ENCODE assay signal across 20 cellular contexts in genomic region chr1:42000781-42001180, GRCh38.
A peak's percentile ranks its signal among the peaks of the same experiment; 100 is the strongest.
DNase-seq lines count a peak whose midpoint lies in the region; ATAC-seq, FAIRE-seq and TF ChIP-seq lines count a peak whose summit lies in the region.
"Had no signal": no experiment of that assay in that cellular context is flagged by ENCODE, and none has a peak within 500 bp of the region (broad histone marks: within the 10 kb centered on the region; RNA-seq: fewer than 3 reads in every experiment).

No MANE protein-coding gene starts in this region.

- FAIRE-seq in GM19239 (lab: Jason Lieb, UNC) = peak; percentile 14
- FAIRE-seq: A204.1, K562 had no signal

- H4K20me1 ChIP-seq in OCI-LY3 (ENCODE audit: insufficient read depth, low read length) = no peaks in the 10 kb centered on the region

- no peak for TF ChIP-seq CTCF in OCI-LY3 (IDR thresholded peaks at IDR 0.05; ENCODE audit: low read depth, low read length)

- no peak for ATAC-seq in HG03097 (IDR thresholded peaks at IDR 0.05; ENCODE audit: low FRiP score, unreplicated experiment)
- ATAC-seq: K562 had no signal

- H2AFZ ChIP-seq in OCI-LY3 (ENCODE audit: low read depth, low read length) = no peak overlapping the region

- peak overlapping the region; percentile 83 for H3K9ac ChIP-seq in OCI-LY3 (ENCODE audit: low read length)

- peaks cover 78% of the 10 kb centered on the region for H3K79me2 ChIP-seq in OCI-LY3 (ENCODE audit: low read length)

- peaks cover 70% of the 10 kb centered on the region for H3K4me1 ChIP-seq in OCI-LY3 (ENCODE audit: low read length)
- H3K4me1 ChIP-seq: BE2C had no signal

- H3K4me3 ChIP-seq in OCI-LY3 (ENCODE audit: low read length) = peak overlapping the region; percentile 72
- H3K4me3 ChIP-seq: K562 had no signal

- peak; percentile 62 for DNase-seq in G401 (ENCODE audit: low spot score)
- DNase-seq in GM19239 (ENCODE audit: insufficient read length, low spot score) = no peak
- DNase-seq in cerebellum (ENCODE audit: low spot score) = peak; percentile 8
- DNase-seq in islet precursor cell = no peak
- DNase-seq in HuH-7.5 (ENCODE audit: low spot score) = no peak
- DNase-seq: ACHN; BE2C; CD4-positive, CD25-positive, alpha-beta regulatory T cell; CD8-positive, alpha-beta memory T cell; COR-L47; DMS153; DMS79; GF-D8; HCEC 1CT; IMR-90 had no signal

- H3K36me3 ChIP-seq in OCI-LY3 (replicated peaks; ENCODE audit: low read depth, low read length) = peaks cover under 1% of the 10 kb centered on the region
- H3K36me3 ChIP-seq: BE2C had no signal

- peak overlapping the region; percentile 75 for H3K4me2 ChIP-seq in OCI-LY3 (ENCODE audit: low read length)

- H3K27me3 ChIP-seq in OCI-LY3 (ENCODE audit: low read depth, low read length) = no peaks in the 10 kb centered on the region
- H3K27me3 ChIP-seq: BE2C had no signal

- H3K9me3 ChIP-seq in OCI-LY3 (ENCODE audit: insufficient read depth, low read length) = no peaks in the 10 kb centered on the region
- H3K9me3 ChIP-seq: BE2C had no signal

- in situ Hi-C loops in G401 (cut with HindIII; ENCODE audit: low sequenced_read_pairs) = no loop called here

- peak overlapping the region; percentile 100 for H3K27ac ChIP-seq in OCI-LY3 (ENCODE audit: low read length)
- H3K27ac ChIP-seq: HL-60 had no signal

Comparison
In these comparisons a context has a peak if more than half of its experiments do, and no peak if none do; other contexts are left out.
1. DNase-seq: peak in G401 (single experiment) and cerebellum (single experiment); none in GM19239 (single experiment), islet precursor cell (single experiment) and HuH-7.5 (single experiment).